1 cellular context compared by ENCODE assay signal in genomic region chr2:61889212-61889956, GRCh38.
TF ChIP-seq lines count a peak whose summit lies in the region.

No MANE protein-coding gene starts in this region.

TF ChIP-seq in liver, 16 proteins besides CTCF, POLR2A, EP300 and RAD21 (continued from another document):
- TF ChIP-seq ZBTB33 (IDR thresholded peaks at IDR 0.05) (no peak), NR2F2 (IDR thresholded peaks at IDR 0.05) (no peak), HNF4G (IDR thresholded peaks at IDR 0.05) (no peak), TAF1 (conservative IDR thresholded peaks at IDR 0.05) (no peak)
